Comparison of ENCODE assay signal across 20 cellular contexts in the genomic region with DNA sequence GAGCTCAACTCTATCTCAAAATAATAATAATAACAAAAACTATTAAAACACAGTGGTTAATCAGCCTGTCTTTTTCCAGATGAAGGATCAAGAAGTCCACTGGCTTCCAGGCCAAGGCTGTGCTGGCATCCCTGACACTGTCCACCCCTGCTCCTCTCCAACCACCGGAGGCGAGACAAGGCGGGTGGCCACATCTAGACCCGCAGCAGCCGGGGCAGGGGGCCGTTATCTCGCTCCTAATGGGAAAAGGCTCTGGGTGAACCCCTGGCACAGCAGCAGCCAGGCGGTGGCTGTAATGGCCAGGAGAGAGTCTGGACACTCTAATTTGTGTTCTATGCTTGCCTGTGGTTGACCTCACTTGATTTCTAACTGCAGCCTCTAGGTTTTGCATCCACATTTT.
DNase-seq lines count a peak whose midpoint lies in the region; TF ChIP-seq lines count a peak whose summit lies in the region.
"Had no signal": no experiment of that assay in that cellular context is flagged by ENCODE, and none has a peak within 500 bp of the region (broad histone marks: within the 10 kb centered on the region; RNA-seq: fewer than 3 reads in every experiment).

No MANE protein-coding gene starts in this region.

- TF ChIP-seq CTCF in esophagus muscularis mucosa (IDR thresholded peaks at IDR 0.05) (no peak), HFFc6 (IDR thresholded peaks at IDR 0.05) (no peak)

- 95% methylated on average over 8 of the region's 8 CpGs for WGBS in esophagus muscularis mucosa

- TF ChIP-seq EP300 in esophagus muscularis mucosa (IDR thresholded peaks at IDR 0.05) = no peak

- CTCF ChIA-PET in activated naive CD4-positive, alpha-beta T cell treated with anti-CD3 and anti-CD28 coated beads, Interleukin-2, amount 10 ng/mL, durations not matched to agents 7 days and 5 days (lab: Charles Lee) = no interaction called here
- CTCF ChIA-PET in activated CD4-positive, alpha-beta T cell treated with anti-CD3 and anti-CD28 coated beads, Interleukin-2, amount 10 ng/mL, durations not matched to agents 7 days and 5 days (lab: Charles Lee) = no interaction called here

- no peak overlapping the region for H3K27ac Mint-ChIP-seq in activated naive CD4-positive, alpha-beta T cell treated with anti-CD3 and anti-CD28 coated beads, Interleukin-2, amount 10 ng/mL, durations not matched to agents 7 days and 5 days
- no peak overlapping the region for H3K27ac Mint-ChIP-seq in activated CD4-positive, alpha-beta T cell treated with anti-CD3 and anti-CD28 coated beads, Interleukin-2, amount 10 ng/mL, durations not matched to agents 7 days and 5 days
- H3K27ac Mint-ChIP-seq in HFFc6 = no peak overlapping the region

- no peaks in the 10 kb centered on the region for H3K9me3 ChIP-seq in esophagus muscularis mucosa
- H3K9me3 ChIP-seq: BE2C, HAP-1 had no signal

- no peaks in the 10 kb centered on the region for H3K4me1 Mint-ChIP-seq in activated naive CD4-positive, alpha-beta T cell treated with anti-CD3 and anti-CD28 coated beads, Interleukin-2, amount 10 ng/mL, durations not matched to agents 7 days and 5 days
- H3K4me1 Mint-ChIP-seq in activated CD4-positive, alpha-beta T cell treated with anti-CD3 and anti-CD28 coated beads, Interleukin-2, amount 10 ng/mL, durations not matched to agents 7 days and 5 days = no peaks in the 10 kb centered on the region
- H3K4me1 Mint-ChIP-seq in HFFc6 (ENCODE audit: low read depth) = no peaks in the 10 kb centered on the region

- H3K9me3 Mint-ChIP-seq in activated naive CD4-positive, alpha-beta T cell treated with anti-CD3 and anti-CD28 coated beads, Interleukin-2, amount 10 ng/mL, durations not matched to agents 7 days and 5 days = peaks cover 3% of the 10 kb centered on the region
- H3K9me3 Mint-ChIP-seq in activated CD4-positive, alpha-beta T cell treated with anti-CD3 and anti-CD28 coated beads, Interleukin-2, amount 10 ng/mL, durations not matched to agents 7 days and 5 days = no peaks in the 10 kb centered on the region
- H3K9me3 Mint-ChIP-seq in HFFc6 = peaks cover 84% of the 10 kb centered on the region

- intact Hi-C loops in esophagus muscularis mucosa (cut with DNase I) = no loop called here
- intact Hi-C loops in posterior vena cava (cut with DNase I) = no loop called here

- TF ChIP-seq POLR2A in esophagus muscularis mucosa (IDR thresholded peaks at IDR 0.05; ENCODE audit: low read depth) = no peak

- no peak overlapping the region for H3K27ac ChIP-seq in esophagus muscularis mucosa (replicated peaks in 1 of 4)
- H3K27ac ChIP-seq: GM23248, SJSA1 had no signal

- H3K36me3 Mint-ChIP-seq in activated naive CD4-positive, alpha-beta T cell treated with anti-CD3 and anti-CD28 coated beads, Interleukin-2, amount 10 ng/mL, durations not matched to agents 7 days and 5 days = no peaks in the 10 kb centered on the region
- no peaks in the 10 kb centered on the region for H3K36me3 Mint-ChIP-seq in activated CD4-positive, alpha-beta T cell treated with anti-CD3 and anti-CD28 coated beads, Interleukin-2, amount 10 ng/mL, durations not matched to agents 7 days and 5 days (ENCODE audit: low read depth)
- peaks cover 8% of the 10 kb centered on the region for H3K36me3 Mint-ChIP-seq in HFFc6 (ENCODE audit: low read depth)

- POLR2A ChIA-PET in activated CD4-positive, alpha-beta T cell treated with anti-CD3 and anti-CD28 coated beads, Interleukin-2, amount 10 ng/mL, durations not matched to agents 7 days and 5 days (lab: Charles Lee) = no interaction called here

- no peaks in the 10 kb centered on the region for H3K4me1 ChIP-seq in esophagus muscularis mucosa
- H3K4me1 ChIP-seq: BE2C, HAP-1, SJSA1 had no signal

- no peaks in the 10 kb centered on the region for H3K27me3 Mint-ChIP-seq in activated naive CD4-positive, alpha-beta T cell treated with anti-CD3 and anti-CD28 coated beads, Interleukin-2, amount 10 ng/mL, durations not matched to agents 7 days and 5 days
- H3K27me3 Mint-ChIP-seq in activated CD4-positive, alpha-beta T cell treated with anti-CD3 and anti-CD28 coated beads, Interleukin-2, amount 10 ng/mL, durations not matched to agents 7 days and 5 days = no peaks in the 10 kb centered on the region
- peaks cover 2% of the 10 kb centered on the region for H3K27me3 Mint-ChIP-seq in HFFc6 (ENCODE audit: insufficient read depth)

- H3K4me3 Mint-ChIP-seq in activated naive CD4-positive, alpha-beta T cell treated with anti-CD3 and anti-CD28 coated beads, Interleukin-2, amount 10 ng/mL, durations not matched to agents 7 days and 5 days = no peak overlapping the region
- H3K4me3 Mint-ChIP-seq in activated CD4-positive, alpha-beta T cell treated with anti-CD3 and anti-CD28 coated beads, Interleukin-2, amount 10 ng/mL, durations not matched to agents 7 days and 5 days = no peak overlapping the region
- H3K4me3 Mint-ChIP-seq in HFFc6 = no peak overlapping the region

- H3K4me3 ChIP-seq in esophagus muscularis mucosa = no peak overlapping the region
- H3K4me3 ChIP-seq: GM23248, HAP-1, SJSA1 had no signal

- peak; percentile 0 for DNase-seq in activated naive CD4-positive, alpha-beta T cell treated with anti-CD3 and anti-CD28 coated beads, Interleukin-2, amount 10 ng/mL, durations not matched to agents 7 days and 5 days
- DNase-seq in activated naive CD4-positive, alpha-beta T cell (lab: John Stamatoyannopoulos, UW) = no peak
- DNase-seq in esophagus muscularis mucosa (ENCODE audit: extremely low spot score) = peak; percentile 88
- DNase-seq in posterior vena cava (ENCODE audit: low spot score) = peak; percentile 65
- DNase-seq in activated CD4-positive, alpha-beta T cell treated with anti-CD3 and anti-CD28 coated beads, Interleukin-2, amount 10 ng/mL, durations not matched to agents 7 days and 5 days = no peak
- no peak for DNase-seq in HFFc6
- no peak for DNase-seq in pons (ENCODE audit: low spot score)
- DNase-seq: BE2C, DMS53, GDM1, GM23248, KG1, NCI-H1092, NCI-H1436, NCI-H1930, NCI-H2227 treated with DMSO at 0.1 percent for 48 hours, NCI-H524 treated with DMSO at 0.1 percent for 48 hours, OCI-M1 had no signal

- peaks cover 0 to 30% (median 0%) of the 10 kb centered on the region in 4 donors for H3K27me3 ChIP-seq in esophagus muscularis mucosa

- no peaks in the 10 kb centered on the region for H3K36me3 ChIP-seq in esophagus muscularis mucosa
- H3K36me3 ChIP-seq: BE2C, HAP-1, SJSA1 had no signal

Comparison
In these comparisons a context has a peak if more than half of its experiments do, and no peak if none do; other contexts are left out.
1. DNase-seq: peak in activated naive CD4-positive, alpha-beta T cell treated with anti-CD3 and anti-CD28 coated beads, Interleukin-2, amount 10 ng/mL, durations not matched to agents 7 days and 5 days (single experiment), esophagus muscularis mucosa (single experiment) and posterior vena cava (single experiment); none in activated naive CD4-positive, alpha-beta T cell (0 of 4), activated CD4-positive, alpha-beta T cell treated with anti-CD3 and anti-CD28 coated beads, Interleukin-2, amount 10 ng/mL, durations not matched to agents 7 days and 5 days (single experiment), HFFc6 (single experiment) and pons (single experiment).